Comparison of ENCODE assay signal across 24 cellular contexts in the genomic region with DNA sequence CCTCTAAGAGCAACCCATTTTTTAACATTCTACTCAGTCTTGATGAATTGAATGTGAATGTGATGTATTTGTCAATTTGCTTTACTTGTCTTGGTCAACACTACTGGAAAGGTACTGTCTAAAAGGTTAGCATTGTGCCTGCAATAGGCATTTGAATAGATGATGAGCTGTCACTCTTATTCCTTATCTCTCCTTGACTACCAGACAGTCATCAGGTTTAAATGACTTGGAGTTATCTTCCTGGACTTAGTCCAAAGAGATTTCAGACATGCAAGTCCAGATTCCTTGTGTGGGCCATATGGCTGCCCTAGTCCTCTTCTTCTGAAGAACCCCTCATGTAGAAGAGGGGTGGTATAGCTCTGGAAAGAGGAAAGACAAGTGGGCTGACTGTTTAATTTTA. TPM values are rescaled to one million over a fixed set of nuclear protein-coding genes. Genes with fewer than 3 reads are reported as not detected.
"Had no signal": no experiment of that assay in that cellular context is flagged by ENCODE, and none has a peak within 500 bp of the region (broad histone marks: within the 10 kb centered on the region; RNA-seq: fewer than 3 reads in every experiment).

No MANE protein-coding gene starts in this region.

- H3K27me3 ChIP-seq: gastroesophageal sphincter, testis had no signal

- H3K9me3 ChIP-seq: gastroesophageal sphincter, testis, transverse colon had no signal

- ATAC-seq: activated naive CD4-positive, alpha-beta T cell treated with anti-CD3 and anti-CD28 coated beads, Interleukin-2, amount 50 U/mL, for 72 hours; activated T-cell treated with anti-CD3 and anti-CD28 coated beads, Interleukin-2, amount 50 U/mL, for 72 hours; effector memory CD8-positive, alpha-beta T cell; gastroesophageal sphincter; left colon; naive thymus-derived CD8-positive, alpha-beta T cell; right cardiac atrium; stimulated activated naive CD8-positive, alpha-beta T cell treated with anti-CD3 and anti-CD28 coated beads, Interleukin-15, Interleukin-2, amounts not matched to agents 100 U/mL and 50 U/mL, for 24 hours had no signal

- FAIRE-seq: kidney, urothelium cell line had no signal

- H3K4me3 ChIP-seq: gastroesophageal sphincter, testis, transverse colon had no signal

- H3K4me1 ChIP-seq: testis had no signal

- H3K27ac ChIP-seq: gastroesophageal sphincter, testis, transverse colon, VCaP had no signal

- H3K36me3 ChIP-seq: gastroesophageal sphincter, transverse colon had no signal

- DNase-seq: activated CD4-positive, alpha-beta T cell treated with anti-CD3 and anti-CD28 coated beads for 4 hours; activated CD4-positive, alpha-beta T cell treated with anti-CD3 and anti-CD28 coated beads, Interleukin-2, amount 50 U/mL, for 4 hours; activated naive CD4-positive, alpha-beta T cell; activated T-cell treated with anti-CD3 and anti-CD28 coated beads for 4 hours; activated T-cell treated with anti-CD3 and anti-CD28 coated beads, Interleukin-2, amount 50 U/mL, for 72 hours; aorta; cortex of kidney; effector memory CD8-positive, alpha-beta T cell; hippocampal formation; kidney; left colon; midbrain; naive thymus-derived CD8-positive, alpha-beta T cell; occipital lobe; posterior cingulate gyrus; right cardiac atrium; stimulated activated CD4-positive, alpha-beta T cell treated with anti-CD3 and anti-CD28 coated beads, Interleukin-4, amount 100 ng/mL, for 1 hour; stimulated activated naive CD8-positive, alpha-beta T cell treated with anti-CD3 and anti-CD28 coated beads, Interleukin-15, Interleukin-2, amounts not matched to agents 100 U/mL and 50 U/mL, for 24 hours; testis; transverse colon had no signal

RNA-seq across cellular contexts. Expression of a gene that starts 4.8 kb away (rescaled TPM):
- polyA plus RNA-seq: naive thymus-derived CD8-positive, alpha-beta T cell had no signal
